Comparison of ENCODE assay signal across 19 cellular contexts in genomic region chr5:179824745-179825112, GRCh38. TPM values are rescaled to one million over a fixed set of nuclear protein-coding genes. Genes with fewer than 3 reads are reported as not detected.
DNase-seq lines count a peak whose midpoint lies in the region; ATAC-seq, FAIRE-seq and TF ChIP-seq lines count a peak whose summit lies in the region.
"Had no signal": no experiment of that assay in that cellular context is flagged by ENCODE, and none has a peak within 500 bp of the region (broad histone marks: within the 10 kb centered on the region; RNA-seq: fewer than 3 reads in every experiment).

No MANE protein-coding gene starts in this region.

- peaks cover 56% of the 10 kb centered on the region for H3K36me3 Mint-ChIP-seq in HFFc6 (ENCODE audit: low read depth)
- peaks cover 54% of the 10 kb centered on the region for H3K36me3 Mint-ChIP-seq in nephron progenitor cell (ENCODE audit: low read depth)

- 44 to 79% (median 68%) methylated on average over 3 of the region's 3 CpGs for WGBS in small intestine, 3 donors

- H3K27me3 Mint-ChIP-seq in HFFc6 (ENCODE audit: insufficient read depth): peaks cover 9% of the 10 kb centered on the region
- no peaks in the 10 kb centered on the region for H3K27me3 Mint-ChIP-seq in nephron progenitor cell (ENCODE audit: low read depth, poor library complexity)

- H3K27me3 ChIP-seq in ACC112 (ENCODE audit: insufficient read depth, low read length) (no peaks in the 10 kb centered on the region), small intestine (ENCODE audit: control insufficient read depth in 2 of 2, insufficient read depth in 2 of 2, low read length in 2 of 2) (no peaks in the 10 kb centered on the region)
- H3K27me3 ChIP-seq: thyroid gland had no signal

- H3K4me1 ChIP-seq in ACC112 (ENCODE audit: control insufficient read depth, insufficient read depth, low read length, unreplicated experiment) (peaks cover 50% of the 10 kb centered on the region), small intestine (ENCODE audit: control insufficient read depth in 2 of 2, insufficient read depth in 1 of 2, low read depth in 1 of 2, low read length in 1 of 2) (peaks cover 8 to 11% of the 10 kb centered on the region in 2 donors)

- peaks cover 63% of the 10 kb centered on the region for H3K79me2 ChIP-seq in ACC112 (ENCODE audit: control insufficient read depth, insufficient read depth, low read length, unreplicated experiment)

- H3K9me3 Mint-ChIP-seq in HFFc6 (peaks cover 6% of the 10 kb centered on the region), nephron progenitor cell (peaks cover 4% of the 10 kb centered on the region)

- H3K4me3 ChIP-seq in ACC112 (ENCODE audit: low read depth, low read length): peak overlapping the region; percentile 60
- H3K4me3 ChIP-seq in choroid plexus epithelial cell (ENCODE audit: low read depth, low read length): peak overlapping the region; percentile 97
- H3K4me3 ChIP-seq in small intestine (ENCODE audit: low read depth in 1 of 2, low read length in 2 of 2): no peak overlapping the region
- H3K4me3 ChIP-seq: GM23248, thyroid gland had no signal

- H2AFZ ChIP-seq in ACC112 (ENCODE audit: low read length, unreplicated experiment): no peak overlapping the region
- H2AFZ ChIP-seq: GM23248 had no signal

- H3K9me3 ChIP-seq in small intestine (ENCODE audit: control insufficient read depth, low read depth): no peaks in the 10 kb centered on the region
- H3K9me3 ChIP-seq: thyroid gland had no signal

- DNase-seq in HFFc6 (no peak), choroid plexus epithelial cell (ENCODE audit: low read depth) (no peak), nephron progenitor cell (no peak), small intestine (no peak), NOMO-1 treated with DMSO at 0.1 percent for 48 hours (lab: John Stamatoyannopoulos, UW; ENCODE audit: unreplicated experiment) (no peak)
- DNase-seq: activated CD8-positive, alpha-beta memory T cell treated with anti-CD3 and anti-CD28 coated beads, Interleukin-2, amount 50 U/mL, for 48 hours; AML-193; erythroblast; GM23248; hippocampal formation; left cardiac atrium; NCI-H748 treated with DMSO at 0.1 percent for 48 hours; T-helper 1 cell; thyroid gland had no signal

- TF ChIP-seq CTCF in HFFc6 (IDR thresholded peaks at IDR 0.05) (no peak), choroid plexus epithelial cell (conservative IDR thresholded peaks at IDR 0.05; ENCODE audit: low read depth, low read length) (no peak), nephron progenitor cell (IDR thresholded peaks at IDR 0.05) (no peak)

- H3K27ac ChIP-seq in ACC112 (ENCODE audit: low read depth, low read length) (no peak overlapping the region), small intestine (ENCODE audit: low read depth in 1 of 2, low read length in 1 of 2) (no peak overlapping the region)
- H3K27ac ChIP-seq: GM23248 had no signal

- peaks cover 46% of the 10 kb centered on the region for H3K4me1 Mint-ChIP-seq in HFFc6 (ENCODE audit: low read depth)
- peaks cover 36% of the 10 kb centered on the region for H3K4me1 Mint-ChIP-seq in nephron progenitor cell

- no peak for FAIRE-seq in small intestine (lab: Jason Lieb, UNC)
- FAIRE-seq: colon had no signal

- peaks cover 69% of the 10 kb centered on the region for H3K36me3 ChIP-seq in ACC112 (ENCODE audit: insufficient read depth, low read length)
- peaks cover 17 to 28% of the 10 kb centered on the region in 2 donors for H3K36me3 ChIP-seq in small intestine (ENCODE audit: control insufficient read depth in 2 of 2, insufficient read depth in 2 of 2, low read length in 2 of 2)

- H3K27ac Mint-ChIP-seq in HFFc6: peak overlapping the region; percentile 30; the same call in 1 of the 2 replicates
- peak overlapping the region; percentile 44 for H3K27ac Mint-ChIP-seq in nephron progenitor cell

- ATAC-seq in HG02610 (IDR thresholded peaks at IDR 0.05; ENCODE audit: unreplicated experiment) (no peak), GM19351 (IDR thresholded peaks at IDR 0.05; ENCODE audit: unreplicated experiment) (no peak)
- ATAC-seq: left cardiac atrium had no signal

- H3K4me3 Mint-ChIP-seq in HFFc6: no peak overlapping the region; the same call in 1 of the 2 replicates
- no peak overlapping the region for H3K4me3 Mint-ChIP-seq in nephron progenitor cell

RNA-seq across cellular contexts. Expression of gene SQSTM1, which starts 4.0 kb away (rescaled TPM):
- total RNA-seq in HFFc6 (2021; fragmentation: NEBNext Ultra II Directional; extraction: Animal tissue kit (Norgen Biotek cat#: 25700)): 100 to 1,000 TPM; 188 to 282 (median 280) TPM
- 100 to 1,000 TPM; 135 to 217 (median 144) TPM for polyA plus RNA-seq in small intestine

RNA-seq across cellular contexts. Expression of gene MGAT4B, which starts 18.1 kb away (rescaled TPM):
- 100 to 1,000 TPM; 129 to 166 (median 148) TPM for total RNA-seq in HFFc6 (2021; fragmentation: NEBNext Ultra II Directional; extraction: Animal tissue kit (Norgen Biotek cat#: 25700))
- polyA plus RNA-seq in small intestine: 100 to 1,000 TPM; 258 to 661 (median 544) TPM

RNA-seq across cellular contexts. Expression of gene LTC4S, which starts 30.9 kb away (rescaled TPM):
- total RNA-seq in HFFc6 (2021; fragmentation: NEBNext Ultra II Directional; extraction: Animal tissue kit (Norgen Biotek cat#: 25700)): not detected
- polyA plus RNA-seq in small intestine: 1 to 10 TPM in 2 of 3 donors, not detected in 1; 5.4 to 6.7 TPM
- total RNA-seq: RPMI7951 had no signal

RNA-seq across cellular contexts. Expression of gene MRNIP, which starts 33.9 kb away (rescaled TPM):
- 10 to 100 TPM in 3 of 6 experiments, 1 to 10 TPM in 3; 8.2 to 13.5 (median 9.9) TPM for total RNA-seq in HFFc6 (2021; fragmentation: NEBNext Ultra II Directional; extraction: Animal tissue kit (Norgen Biotek cat#: 25700))
- 10 to 100 TPM; 11.3 to 29.7 (median 11.7) TPM for polyA plus RNA-seq in small intestine

Comparison
In these comparisons a context has a peak if more than half of its experiments do, and no peak if none do; other contexts are left out.
1. H3K4me3 ChIP-seq: peak in ACC112 (single experiment) and choroid plexus epithelial cell (single experiment); none in small intestine (0 of 2).